In genomic region chr22:39243443-39244072, GRCh38 we compare ENCODE assay signal across 8 cellular contexts.
DNase-seq lines count a peak whose midpoint lies in the region; ATAC-seq lines count a peak whose summit lies in the region.

No MANE protein-coding gene starts in this region.

- H3K4me3 Mint-ChIP-seq in activated naive CD4-positive, alpha-beta T cell treated with anti-CD3 and anti-CD28 coated beads, Interleukin-2, amount 50 U/mL, for 24 hours = peak overlapping the region; percentile 84
- H3K4me3 Mint-ChIP-seq in stimulated activated naive B cell treated with anti-CD40 and anti-IgM and Interleukin-4, amounts not matched to agents 10 μg/mL and 1 μg/mL and 100 μg/mL, for 72 hours = peak overlapping the region; percentile 81 to 83

- peaks cover 43% of the 10 kb centered on the region for H3K4me1 Mint-ChIP-seq in activated naive CD4-positive, alpha-beta T cell treated with anti-CD3 and anti-CD28 coated beads, Interleukin-2, amount 50 U/mL, for 24 hours
- H3K4me1 Mint-ChIP-seq in stimulated activated naive B cell treated with anti-CD40 and anti-IgM and Interleukin-4, amounts not matched to agents 10 μg/mL and 1 μg/mL and 100 μg/mL, for 72 hours = peaks cover 45 to 60% of the 10 kb centered on the region in 2 donors

- no peak overlapping the region for H3K27ac Mint-ChIP-seq in activated naive CD4-positive, alpha-beta T cell treated with anti-CD3 and anti-CD28 coated beads, Interleukin-2, amount 50 U/mL, for 24 hours
- peak overlapping the region; percentile 88 for H3K27ac Mint-ChIP-seq in stimulated activated naive B cell treated with anti-CD40 and anti-IgM and Interleukin-4, amounts not matched to agents 10 μg/mL and 1 μg/mL and 100 μg/mL, for 72 hours

- peaks cover 2% of the 10 kb centered on the region for H3K27me3 Mint-ChIP-seq in activated naive CD4-positive, alpha-beta T cell treated with anti-CD3 and anti-CD28 coated beads, Interleukin-2, amount 50 U/mL, for 24 hours
- peaks cover 72 to 85% of the 10 kb centered on the region in 2 donors for H3K27me3 Mint-ChIP-seq in stimulated activated naive B cell treated with anti-CD40 and anti-IgM and Interleukin-4, amounts not matched to agents 10 μg/mL and 1 μg/mL and 100 μg/mL, for 72 hours

- H3K9me3 Mint-ChIP-seq in activated naive CD4-positive, alpha-beta T cell treated with anti-CD3 and anti-CD28 coated beads, Interleukin-2, amount 50 U/mL, for 24 hours = no peaks in the 10 kb centered on the region
- no peaks in the 10 kb centered on the region for H3K9me3 Mint-ChIP-seq in stimulated activated naive B cell treated with anti-CD40 and anti-IgM and Interleukin-4, amounts not matched to agents 10 μg/mL and 1 μg/mL and 100 μg/mL, for 72 hours

- peak; percentile 84 for DNase-seq in HuH-7.5 (ENCODE audit: low spot score)
- peak; percentile 73 for DNase-seq in iPS-NIHi11 (ENCODE audit: low spot score)
- DNase-seq in stimulated activated naive B cell treated with anti-CD40 and anti-IgM and Interleukin-4, amounts not matched to agents 10 μg/mL and 1 μg/mL and 100 μg/mL, for 72 hours = no peak
- no peak for DNase-seq in amygdala (lab: John Stamatoyannopoulos, UW)
- DNase-seq in stimulated activated CD4-positive, alpha-beta T cell treated with anti-CD3 and anti-CD28 coated beads, Interleukin-4, amount 100 ng/mL, for 24 hours = no peak

- no peak for ATAC-seq in stimulated activated naive B cell treated with anti-CD40 and anti-IgM and Interleukin-4, amounts not matched to agents 10 μg/mL and 1 μg/mL and 100 μg/mL, for 72 hours (replicated peaks)
- no peak for ATAC-seq in GM19395 (IDR thresholded peaks at IDR 0.05; ENCODE audit: unreplicated experiment)
- ATAC-seq in GM21381 (IDR thresholded peaks at IDR 0.05; ENCODE audit: unreplicated experiment) = no peak

- no peaks in the 10 kb centered on the region for H3K36me3 Mint-ChIP-seq in activated naive CD4-positive, alpha-beta T cell treated with anti-CD3 and anti-CD28 coated beads, Interleukin-2, amount 50 U/mL, for 24 hours
- H3K36me3 Mint-ChIP-seq in stimulated activated naive B cell treated with anti-CD40 and anti-IgM and Interleukin-4, amounts not matched to agents 10 μg/mL and 1 μg/mL and 100 μg/mL, for 72 hours = peaks cover 3 to 6% of the 10 kb centered on the region in 2 donors

Comparison
In these comparisons a context has a peak if more than half of its experiments do, and no peak if none do; other contexts are left out.
1. DNase-seq: peak in HuH-7.5 (single experiment) and iPS-NIHi11 (single experiment); none in stimulated activated naive B cell treated with anti-CD40 and anti-IgM and Interleukin-4, amounts not matched to agents 10 μg/mL and 1 μg/mL and 100 μg/mL, for 72 hours (single experiment), amygdala (0 of 56) and stimulated activated CD4-positive, alpha-beta T cell treated with anti-CD3 and anti-CD28 coated beads, Interleukin-4, amount 100 ng/mL, for 24 hours (single experiment).